ENCODE assay signal across 26 cellular contexts in genomic region chr17:7950578-7950977, GRCh38. TPM values are rescaled to one million over a fixed set of nuclear protein-coding genes. Genes with fewer than 3 reads are reported as not detected.
DNase-seq lines count a peak whose midpoint lies in the region; ATAC-seq, FAIRE-seq and TF ChIP-seq lines count a peak whose summit lies in the region.
"Had no signal": no experiment of that assay in that cellular context is flagged by ENCODE, and none has a peak within 500 bp of the region (broad histone marks: within the 10 kb centered on the region; RNA-seq: fewer than 3 reads in every experiment).

No MANE protein-coding gene starts in this region.

- no peaks in the 10 kb centered on the region for H3K4me1 ChIP-seq in upper lobe of right lung

- no peak overlapping the region for H3K4me3 Mint-ChIP-seq in T-helper 1 cell treated with Interleukin-12 subunit alpha and Interleukin-12 subunit beta and Interleukin-4 antibody, amounts not matched to agents 30 μg/mL and 1 μg/mL, for 36 hours
- H3K4me3 Mint-ChIP-seq in activated naive CD4-positive, alpha-beta T cell treated with anti-CD3 and anti-CD28 coated beads, Interleukin-2, amount 10 ng/mL, durations not matched to agents 7 days and 5 days, result no peak overlapping the region
- no peak overlapping the region for H3K4me3 Mint-ChIP-seq in activated CD8-positive, alpha-beta T cell treated with anti-CD3 and anti-CD28 coated beads for 36 hours
- H3K4me3 Mint-ChIP-seq: CD8-positive, alpha-beta T cell had no signal

- H3K36me3 ChIP-seq in upper lobe of right lung, result peaks cover 45% of the 10 kb centered on the region

- H3K4me3 ChIP-seq in upper lobe of right lung, result no peak overlapping the region
- H3K4me3 ChIP-seq: BLaER1 treated with 17β-estradiol and CSF1 and Interleukin-3, amounts not matched to agents 10 nM and 100 nM had no signal

- TF ChIP-seq CTCF in activated CD8-positive, alpha-beta T cell treated with anti-CD3 and anti-CD28 coated beads for 36 hours (IDR thresholded peaks at IDR 0.05), result no peak
- no peak for TF ChIP-seq CTCF in upper lobe of right lung (IDR thresholded peaks at IDR 0.05)

- intact Hi-C loops in activated CD8-positive, alpha-beta T cell treated with anti-CD3 and anti-CD28 coated beads for 36 hours (cut with micrococcal nuclease), result no loop called here
- intact Hi-C loops in upper lobe of right lung (cut with DNase I), result no loop called here

- H3K27me3 ChIP-seq in upper lobe of right lung, result no peaks in the 10 kb centered on the region
- H3K27me3 ChIP-seq: BLaER1 treated with 17β-estradiol and CSF1 and Interleukin-3, amounts not matched to agents 10 nM and 100 nM had no signal

- peaks cover 29% of the 10 kb centered on the region for H3K36me3 Mint-ChIP-seq in T-helper 1 cell treated with Interleukin-12 subunit alpha and Interleukin-12 subunit beta and Interleukin-4 antibody, amounts not matched to agents 30 μg/mL and 1 μg/mL, for 36 hours (ENCODE audit: low read depth)
- H3K36me3 Mint-ChIP-seq in activated naive CD4-positive, alpha-beta T cell treated with anti-CD3 and anti-CD28 coated beads, Interleukin-2, amount 10 ng/mL, durations not matched to agents 7 days and 5 days, result peaks cover 46% of the 10 kb centered on the region
- peaks cover 14 to 29% of the 10 kb centered on the region in 2 donors for H3K36me3 Mint-ChIP-seq in activated naive CD4-positive, alpha-beta T cell treated with anti-CD3 and anti-CD28 coated beads, Interleukin-2, amount 50 U/mL, for 72 hours
- H3K36me3 Mint-ChIP-seq in activated CD8-positive, alpha-beta T cell treated with anti-CD3 and anti-CD28 coated beads for 36 hours (ENCODE audit: low read depth), result peaks cover 39% of the 10 kb centered on the region

- no peak for DNase-seq in T-helper 1 cell
- no peak for DNase-seq in activated naive CD4-positive, alpha-beta T cell treated with anti-CD3 and anti-CD28 coated beads, Interleukin-2, amount 10 ng/mL, durations not matched to agents 7 days and 5 days
- no peak for DNase-seq in activated naive CD4-positive, alpha-beta T cell treated with anti-CD3 and anti-CD28 coated beads, Interleukin-2, amount 50 U/mL, for 72 hours (ENCODE audit: low spot score in 2 of 2)
- DNase-seq in activated CD8-positive, alpha-beta T cell treated with anti-CD3 and anti-CD28 coated beads for 36 hours, result no peak
- no peak for DNase-seq in upper lobe of right lung
- DNase-seq in RCC 7860 (ENCODE audit: low spot score), result no peak
- DNase-seq: 8988T; Calu3; CD8-positive, alpha-beta T cell; DMS153; GOT3; HCEC 1CT; Karpas-422; MV-4-11; NCI-H1105 treated with DMSO at 0.1 percent for 48 hours; NCI-H2029 treated with DMSO at 0.1 percent for 48 hours; NCI-H226; NCI-H510A treated with DMSO at 0.1 percent for 48 hours; NCI-H748 treated with DMSO at 0.1 percent for 48 hours; SIG-M5 had no signal

- FAIRE-seq in RCC 7860 (lab: Jason Lieb, UNC), result no peak

- peak overlapping the region; percentile 30 for H3K27ac ChIP-seq in upper lobe of right lung
- H3K27ac ChIP-seq: BLaER1 treated with 17β-estradiol and CSF1 and Interleukin-3, amounts not matched to agents 10 nM and 100 nM had no signal

- CTCF ChIA-PET in activated naive CD4-positive, alpha-beta T cell treated with anti-CD3 and anti-CD28 coated beads, Interleukin-2, amount 10 ng/mL, durations not matched to agents 7 days and 5 days (lab: Charles Lee), result interaction anchor here (0.5 kb wide), 1 partner anchor 31 kb away, joined by 3 read pairs; no protein-coding TSS in a partner anchor
- CTCF ChIA-PET in activated CD8-positive, alpha-beta T cell treated with anti-CD3 and anti-CD28 coated beads for 36 hours (lab: Charles Lee), result interaction anchor here (1.2 kb wide), 1 partner anchor 15 kb away, joined by 4 read pairs; no protein-coding TSS in a partner anchor

- H3K9me3 Mint-ChIP-seq in T-helper 1 cell treated with Interleukin-12 subunit alpha and Interleukin-12 subunit beta and Interleukin-4 antibody, amounts not matched to agents 30 μg/mL and 1 μg/mL, for 36 hours, result no peaks in the 10 kb centered on the region
- no peaks in the 10 kb centered on the region for H3K9me3 Mint-ChIP-seq in activated naive CD4-positive, alpha-beta T cell treated with anti-CD3 and anti-CD28 coated beads, Interleukin-2, amount 10 ng/mL, durations not matched to agents 7 days and 5 days
- no peaks in the 10 kb centered on the region for H3K9me3 Mint-ChIP-seq in activated naive CD4-positive, alpha-beta T cell treated with anti-CD3 and anti-CD28 coated beads, Interleukin-2, amount 50 U/mL, for 72 hours
- no peaks in the 10 kb centered on the region for H3K9me3 Mint-ChIP-seq in activated CD8-positive, alpha-beta T cell treated with anti-CD3 and anti-CD28 coated beads for 36 hours
- H3K9me3 Mint-ChIP-seq: CD8-positive, alpha-beta T cell; IgD-negative memory B cell had no signal

- peaks cover 22% of the 10 kb centered on the region for H3K4me1 Mint-ChIP-seq in T-helper 1 cell treated with Interleukin-12 subunit alpha and Interleukin-12 subunit beta and Interleukin-4 antibody, amounts not matched to agents 30 μg/mL and 1 μg/mL, for 36 hours (ENCODE audit: low read depth)
- H3K4me1 Mint-ChIP-seq in activated naive CD4-positive, alpha-beta T cell treated with anti-CD3 and anti-CD28 coated beads, Interleukin-2, amount 10 ng/mL, durations not matched to agents 7 days and 5 days, result peaks cover 47% of the 10 kb centered on the region
- peaks cover 29% of the 10 kb centered on the region for H3K4me1 Mint-ChIP-seq in activated CD8-positive, alpha-beta T cell treated with anti-CD3 and anti-CD28 coated beads for 36 hours (ENCODE audit: low read depth)

- peak overlapping the region; percentile 53 for H3K27ac Mint-ChIP-seq in T-helper 1 cell treated with Interleukin-12 subunit alpha and Interleukin-12 subunit beta and Interleukin-4 antibody, amounts not matched to agents 30 μg/mL and 1 μg/mL, for 36 hours
- peak overlapping the region; percentile 86 for H3K27ac Mint-ChIP-seq in activated naive CD4-positive, alpha-beta T cell treated with anti-CD3 and anti-CD28 coated beads, Interleukin-2, amount 10 ng/mL, durations not matched to agents 7 days and 5 days
- H3K27ac Mint-ChIP-seq in activated naive CD4-positive, alpha-beta T cell treated with anti-CD3 and anti-CD28 coated beads, Interleukin-2, amount 50 U/mL, for 72 hours, result no peak overlapping the region
- peak overlapping the region; percentile 30 for H3K27ac Mint-ChIP-seq in activated CD8-positive, alpha-beta T cell treated with anti-CD3 and anti-CD28 coated beads for 36 hours

- no peaks in the 10 kb centered on the region for H3K9me3 ChIP-seq in upper lobe of right lung
- H3K9me3 ChIP-seq: BLaER1 treated with 17β-estradiol and CSF1 and Interleukin-3, amounts not matched to agents 10 nM and 100 nM had no signal

- H3K27me3 Mint-ChIP-seq in T-helper 1 cell treated with Interleukin-12 subunit alpha and Interleukin-12 subunit beta and Interleukin-4 antibody, amounts not matched to agents 30 μg/mL and 1 μg/mL, for 36 hours (ENCODE audit: low read depth), result no peaks in the 10 kb centered on the region
- H3K27me3 Mint-ChIP-seq in activated naive CD4-positive, alpha-beta T cell treated with anti-CD3 and anti-CD28 coated beads, Interleukin-2, amount 10 ng/mL, durations not matched to agents 7 days and 5 days, result no peaks in the 10 kb centered on the region
- no peaks in the 10 kb centered on the region for H3K27me3 Mint-ChIP-seq in activated CD8-positive, alpha-beta T cell treated with anti-CD3 and anti-CD28 coated beads for 36 hours
- H3K27me3 Mint-ChIP-seq: IgD-negative memory B cell had no signal

- no peak for ATAC-seq in activated naive CD4-positive, alpha-beta T cell treated with anti-CD3 and anti-CD28 coated beads, Interleukin-2, amount 50 U/mL, for 72 hours
- ATAC-seq in activated CD8-positive, alpha-beta T cell treated with anti-CD3 and anti-CD28 coated beads for 36 hours, result no peak
- ATAC-seq in upper lobe of right lung (no peak), HG02938 (IDR thresholded peaks at IDR 0.05; ENCODE audit: unreplicated experiment) (no peak)
- ATAC-seq: CD8-positive, alpha-beta T cell had no signal

- POLR2A ChIA-PET in activated CD8-positive, alpha-beta T cell treated with anti-CD3 and anti-CD28 coated beads for 36 hours (lab: Charles Lee), result no interaction called here

RNA-seq across cellular contexts. Expression of gene CNTROB, which starts 18.6 kb away (rescaled TPM):
- 100 to 1,000 TPM in 1 of 2 donors, 10 to 100 TPM in 1; 73.3 to 147 TPM for total RNA-seq in activated naive CD4-positive, alpha-beta T cell treated with anti-CD3 and anti-CD28 coated beads, Interleukin-2, amount 50 U/mL, for 72 hours
- 10 to 100 TPM; 48.4 to 54.1 TPM for total RNA-seq in activated CD8-positive, alpha-beta T cell treated with anti-CD3 and anti-CD28 coated beads for 36 hours
- 62.7 TPM for total RNA-seq in upper lobe of right lung

RNA-seq across cellular contexts. Expression of gene TRAPPC1, which starts 18.8 kb away (rescaled TPM):
- total RNA-seq in activated naive CD4-positive, alpha-beta T cell treated with anti-CD3 and anti-CD28 coated beads, Interleukin-2, amount 50 U/mL, for 72 hours, result 100 to 1,000 TPM; 190 to 195 TPM
- 100 to 1,000 TPM; 140 to 143 TPM for total RNA-seq in activated CD8-positive, alpha-beta T cell treated with anti-CD3 and anti-CD28 coated beads for 36 hours
- 135 TPM for total RNA-seq in upper lobe of right lung

RNA-seq across cellular contexts. Expression of gene KCNAB3, which starts 20.9 kb away (rescaled TPM):
- total RNA-seq in activated naive CD4-positive, alpha-beta T cell treated with anti-CD3 and anti-CD28 coated beads, Interleukin-2, amount 50 U/mL, for 72 hours, result 10 to 100 TPM in 1 of 2 donors, 1 to 10 TPM in 1; 5.4 to 10.9 TPM
- 1 to 10 TPM; 7.2 to 7.6 TPM for total RNA-seq in activated CD8-positive, alpha-beta T cell treated with anti-CD3 and anti-CD28 coated beads for 36 hours
- 5.9 TPM for total RNA-seq in upper lobe of right lung
- total RNA-seq: G401, M059J had no signal

RNA-seq across cellular contexts. Expression of gene RNF227, which starts 34.5 kb away (rescaled TPM):
- total RNA-seq in activated naive CD4-positive, alpha-beta T cell treated with anti-CD3 and anti-CD28 coated beads, Interleukin-2, amount 50 U/mL, for 72 hours, result 1 to 10 TPM; 4.8 to 5.3 TPM
- total RNA-seq in activated CD8-positive, alpha-beta T cell treated with anti-CD3 and anti-CD28 coated beads for 36 hours, result 1 to 10 TPM; 5.1 to 5.2 TPM
- 8.0 TPM for total RNA-seq in upper lobe of right lung

RNA-seq across cellular contexts. Expression of gene GUCY2D, which starts 51.8 kb away (rescaled TPM):
- total RNA-seq in activated naive CD4-positive, alpha-beta T cell treated with anti-CD3 and anti-CD28 coated beads, Interleukin-2, amount 50 U/mL, for 72 hours, result under 1 TPM in 1 of 2 donors, not detected in 1; 0.19 TPM
- total RNA-seq in activated CD8-positive, alpha-beta T cell treated with anti-CD3 and anti-CD28 coated beads for 36 hours, result not detected
- 2.6 TPM for total RNA-seq in upper lobe of right lung
- total RNA-seq: Calu3; CD8-positive, alpha-beta T cell; G401; M059J had no signal

Comparison
In these comparisons a context has a peak if more than half of its experiments do, and no peak if none do; other contexts are left out.
1. H3K27ac Mint-ChIP-seq: peak in T-helper 1 cell treated with Interleukin-12 subunit alpha and Interleukin-12 subunit beta and Interleukin-4 antibody, amounts not matched to agents 30 μg/mL and 1 μg/mL, for 36 hours (single experiment), activated naive CD4-positive, alpha-beta T cell treated with anti-CD3 and anti-CD28 coated beads, Interleukin-2, amount 10 ng/mL, durations not matched to agents 7 days and 5 days (single experiment) and activated CD8-positive, alpha-beta T cell treated with anti-CD3 and anti-CD28 coated beads for 36 hours (single experiment); none in activated naive CD4-positive, alpha-beta T cell treated with anti-CD3 and anti-CD28 coated beads, Interleukin-2, amount 50 U/mL, for 72 hours (0 of 2).